8 cellular contexts compared by ENCODE assay signal in the genomic region with DNA sequence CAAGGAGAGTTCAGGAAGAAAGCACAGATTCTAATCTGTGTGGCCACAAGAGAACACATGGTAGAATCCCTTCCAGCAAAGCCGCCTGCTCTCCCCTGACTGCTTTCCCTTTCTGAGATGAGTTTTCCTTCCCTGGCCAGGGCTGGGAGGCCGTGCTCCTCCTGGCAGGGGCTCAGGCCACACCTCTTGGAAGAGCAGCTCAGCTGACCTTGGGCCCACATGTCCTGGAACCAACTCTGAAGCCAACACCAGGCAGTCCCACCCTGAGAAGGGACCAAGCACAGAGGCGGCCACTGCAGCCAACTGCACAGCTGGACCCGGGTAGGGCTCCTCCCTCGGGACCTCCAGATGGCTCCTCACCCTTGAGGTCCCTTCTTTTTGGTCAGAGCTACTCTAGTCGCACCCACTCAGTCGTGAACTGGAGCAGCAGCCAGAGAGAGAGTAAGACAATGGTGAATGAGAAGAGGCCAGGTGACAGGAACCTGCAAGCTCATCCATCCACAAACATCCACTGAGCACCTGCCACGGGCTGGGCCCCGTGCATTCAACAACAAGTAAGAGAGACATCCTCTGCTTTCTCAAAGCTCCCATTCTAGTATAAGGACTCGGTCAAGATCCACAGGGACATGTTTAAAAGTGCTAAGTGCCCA. TPM values are rescaled to one million over a fixed set of nuclear protein-coding genes. Genes with fewer than 3 reads are reported as not detected.
DNase-seq lines count a peak whose midpoint lies in the region; ATAC-seq and TF ChIP-seq lines count a peak whose summit lies in the region.

No MANE protein-coding gene starts in this region.

- no peak for DNase-seq in activated naive CD8-positive, alpha-beta T cell treated with anti-CD3 and anti-CD28 coated beads, Interleukin-2, amount 10 ng/mL, durations not matched to agents 7 days and 5 days
- DNase-seq in right cardiac atrium (peak; percentile 89 to 95 (median 95)), GM13977 (ENCODE audit: low spot score) (no peak), trophoblast cell (no peak), NCI-H82 treated with DMSO at 0.1 percent for 48 hours (lab: John Stamatoyannopoulos, UW; ENCODE audit: unreplicated experiment) (no peak)

- no peaks in the 10 kb centered on the region for H3K79me1 ChIP-seq in trophoblast cell (ENCODE audit: low read length)

- TF ChIP-seq CTCF in GM13977 (IDR thresholded peaks at IDR 0.05; ENCODE audit: extremely low read depth, insufficient read depth, missing control alignments) = no peak

- H4K91ac ChIP-seq in trophoblast cell (ENCODE audit: low read depth, low read length) = no peak overlapping the region

- H3K27ac ChIP-seq in right cardiac atrium (ENCODE audit: low read length) (peak overlapping the region; percentile 97), skeletal muscle tissue (ENCODE audit: low read depth, low read length) (peak overlapping the region; percentile 90), trophoblast cell (ENCODE audit: low read depth, low read length) (no peak overlapping the region)

- in situ Hi-C loops in GM13977 (cut with MboI; ENCODE audit: low pct_unique_long_range_greater_than_20kb, low sequenced_read_pairs, unreplicated experiment) = no loop called here

- no peak overlapping the region for H3K4me2 ChIP-seq in trophoblast cell (ENCODE audit: low read length)

- no peaks in the 10 kb centered on the region for H3K9me3 Mint-ChIP-seq in IgD-negative memory B cell
- H3K9me3 Mint-ChIP-seq in activated naive CD8-positive, alpha-beta T cell treated with anti-CD3 and anti-CD28 coated beads, Interleukin-2, amount 10 ng/mL, durations not matched to agents 7 days and 5 days = no peaks in the 10 kb centered on the region

- H3K36me3 Mint-ChIP-seq in IgD-negative memory B cell = peaks cover 10% of the 10 kb centered on the region
- H3K36me3 Mint-ChIP-seq in activated naive CD8-positive, alpha-beta T cell treated with anti-CD3 and anti-CD28 coated beads, Interleukin-2, amount 10 ng/mL, durations not matched to agents 7 days and 5 days = peaks cover 14% of the 10 kb centered on the region

- H2AK5ac ChIP-seq in trophoblast cell (ENCODE audit: low read length) = no peak overlapping the region

- no peaks in the 10 kb centered on the region for H3K9me3 ChIP-seq in right cardiac atrium (ENCODE audit: control insufficient read depth, low read length)
- no peaks in the 10 kb centered on the region for H3K9me3 ChIP-seq in skeletal muscle tissue (ENCODE audit: control insufficient read depth in 3 of 3, low read length in 3 of 3)
- H3K9me3 ChIP-seq in trophoblast cell (ENCODE audit: insufficient read depth, low read depth, low read length) = no peaks in the 10 kb centered on the region

- no peak overlapping the region for H2BK120ac ChIP-seq in trophoblast cell (ENCODE audit: insufficient read depth, low read length, poor library complexity)

- H3K23ac ChIP-seq in trophoblast cell (ENCODE audit: low read length) = no peak overlapping the region

- no peak overlapping the region for H2BK5ac ChIP-seq in trophoblast cell (ENCODE audit: low read depth, low read length, poor library complexity)

- H3K4me1 ChIP-seq in right cardiac atrium (ENCODE audit: control insufficient read depth, insufficient read depth, low read length) (peaks cover 84% of the 10 kb centered on the region), skeletal muscle tissue (ENCODE audit: control insufficient read depth in 3 of 3, insufficient read depth in 3 of 3, low read length in 3 of 3) (peaks cover 99 to 100% (median 100%) of the 10 kb centered on the region in 3 donors), trophoblast cell (ENCODE audit: control insufficient read depth in 1 of 2, insufficient read depth in 2 of 2, low read length in 2 of 2) (peaks cover 7 to 13% of the 10 kb centered on the region in 2 experiments)

- no peak overlapping the region for H4K8ac ChIP-seq in trophoblast cell (ENCODE audit: low read depth, low read length)

- H2AFZ ChIP-seq in trophoblast cell (ENCODE audit: insufficient read depth, low read length, poor library complexity) = no peak overlapping the region

- ATAC-seq in activated naive CD8-positive, alpha-beta T cell treated with anti-CD3 and anti-CD28 coated beads, Interleukin-2, amount 10 ng/mL, durations not matched to agents 7 days and 5 days (ENCODE audit: low read depth) = no peak
- ATAC-seq in right cardiac atrium (peak; percentile 68 to 74), GM18519 (IDR thresholded peaks at IDR 0.05; ENCODE audit: low FRiP score, unreplicated experiment) (no peak)

- H3K79me2 ChIP-seq in trophoblast cell (ENCODE audit: control insufficient read depth, insufficient read depth, low read length, poor library complexity) = no peaks in the 10 kb centered on the region

- H3K4me3 ChIP-seq in right cardiac atrium (ENCODE audit: low read length) (no peak overlapping the region), skeletal muscle tissue (ENCODE audit: low read length in 3 of 3) (peak overlapping the region; percentile 39 to 67 (median 41)), trophoblast cell (ENCODE audit: low read depth, low read length) (no peak overlapping the region)

- POLR2A ChIA-PET in activated naive CD8-positive, alpha-beta T cell treated with anti-CD3 and anti-CD28 coated beads, Interleukin-2, amount 10 ng/mL, durations not matched to agents 7 days and 5 days (lab: Charles Lee) = interaction anchor here (1.1 to 2.9 kb wide), 3 partner anchors 7 to 16 kb away, joined by 3 to 17 read pairs (median 3); no protein-coding TSS in a partner anchor

- H3K4ac ChIP-seq in trophoblast cell (ENCODE audit: low read depth, low read length) = no peak overlapping the region

- H3K14ac ChIP-seq in trophoblast cell (ENCODE audit: low read length) = no peak overlapping the region

- peak overlapping the region; percentile 47 to 80 (median 66) for H3K9ac ChIP-seq in skeletal muscle tissue (ENCODE audit: low read depth in 1 of 3, low read length in 3 of 3)
- H3K9ac ChIP-seq in trophoblast cell (ENCODE audit: low read length) = no peak overlapping the region

- intact Hi-C loops in right cardiac atrium (cut with DNase I) = loop anchor here in 3 of 4 donors (5.0 kb wide), 2 partner anchors 33 to 38 kb away; a partner anchor contains a TSS

- H3K27me3 ChIP-seq in right cardiac atrium (ENCODE audit: control insufficient read depth, insufficient read depth) = no peaks in the 10 kb centered on the region
- no peaks in the 10 kb centered on the region for H3K27me3 ChIP-seq in skeletal muscle tissue (ENCODE audit: control insufficient read depth in 3 of 3, insufficient read depth in 3 of 3, low read length in 3 of 3)
- no peaks in the 10 kb centered on the region for H3K27me3 ChIP-seq in trophoblast cell (ENCODE audit: insufficient read depth, low read length)

- peak overlapping the region; percentile 87 to 97 (median 97) for H3K27ac Mint-ChIP-seq in IgD-negative memory B cell
- H3K27ac Mint-ChIP-seq in activated naive CD8-positive, alpha-beta T cell treated with anti-CD3 and anti-CD28 coated beads, Interleukin-2, amount 10 ng/mL, durations not matched to agents 7 days and 5 days = peak overlapping the region; percentile 82

- H3K18ac ChIP-seq in trophoblast cell (ENCODE audit: low read length) = no peak overlapping the region

- H3K36me3 ChIP-seq in skeletal muscle tissue (ENCODE audit: control insufficient read depth in 3 of 3, insufficient read depth in 3 of 3, low read length in 3 of 3) = peaks cover 6 to 7% (median 7%) of the 10 kb centered on the region in 3 donors
- H3K36me3 ChIP-seq in trophoblast cell (ENCODE audit: control insufficient read depth in 1 of 2, insufficient read depth in 2 of 2, low read length in 2 of 2) = peaks cover 17 to 33% of the 10 kb centered on the region in 2 experiments

- 29% methylated on average over 10 of the region's 10 CpGs for WGBS in right cardiac atrium
- no CpG with 5 or more reads among the region's 10 CpGs for WGBS in trophoblast cell (ENCODE audit: extremely low coverage, insufficient coverage, insufficient read length)

- H2BK12ac ChIP-seq in trophoblast cell (ENCODE audit: low read length) = no peak overlapping the region

- H3K4me1 Mint-ChIP-seq in IgD-negative memory B cell = peaks cover 67 to 88% (median 70%) of the 10 kb centered on the region in 3 donors
- H3K4me1 Mint-ChIP-seq in activated naive CD8-positive, alpha-beta T cell treated with anti-CD3 and anti-CD28 coated beads, Interleukin-2, amount 10 ng/mL, durations not matched to agents 7 days and 5 days = peaks cover 44% of the 10 kb centered on the region

- H4K12ac ChIP-seq in trophoblast cell (ENCODE audit: low read depth, low read length) = no peak overlapping the region

- peak overlapping the region in 3 of 4 donors; percentile 21 to 92 (median 76) for H3K4me3 Mint-ChIP-seq in IgD-negative memory B cell
- no peak overlapping the region for H3K4me3 Mint-ChIP-seq in activated naive CD8-positive, alpha-beta T cell treated with anti-CD3 and anti-CD28 coated beads, Interleukin-2, amount 10 ng/mL, durations not matched to agents 7 days and 5 days

- H3K27me3 Mint-ChIP-seq in IgD-negative memory B cell = no peaks in the 10 kb centered on the region
- H3K27me3 Mint-ChIP-seq in activated naive CD8-positive, alpha-beta T cell treated with anti-CD3 and anti-CD28 coated beads, Interleukin-2, amount 10 ng/mL, durations not matched to agents 7 days and 5 days = no peaks in the 10 kb centered on the region

RNA-seq across cellular contexts. Expression of a gene that starts 40.3 kb away (rescaled TPM):
- polyA plus RNA-seq in IgD-negative memory B cell = 48.9 TPM
- total RNA-seq in activated naive CD8-positive, alpha-beta T cell treated with anti-CD3 and anti-CD28 coated beads, Interleukin-2, amount 10 ng/mL, durations not matched to agents 7 days and 5 days = 10 to 100 TPM; 29.8 to 33.0 TPM
- 10 to 100 TPM; 34.6 to 58.3 (median 49.8) TPM for total RNA-seq in right cardiac atrium
- 39.5 TPM for polyA plus RNA-seq in right cardiac atrium
- 32.4 TPM for total RNA-seq in skeletal muscle tissue
- polyA plus RNA-seq in trophoblast cell (2013) = 5.8 and 6.2 TPM in 2 replicates

Comparison
In these comparisons a context has a peak if more than half of its experiments do, and no peak if none do; other contexts are left out.
1. ATAC-seq: peak in right cardiac atrium (2 of 2); none in activated naive CD8-positive, alpha-beta T cell treated with anti-CD3 and anti-CD28 coated beads, Interleukin-2, amount 10 ng/mL, durations not matched to agents 7 days and 5 days (single experiment) and GM18519 (single experiment).
2. DNase-seq: peak in right cardiac atrium (3 of 3); none in activated naive CD8-positive, alpha-beta T cell treated with anti-CD3 and anti-CD28 coated beads, Interleukin-2, amount 10 ng/mL, durations not matched to agents 7 days and 5 days (single experiment), GM13977 (single experiment), trophoblast cell (0 of 2) and NCI-H82 treated with DMSO at 0.1 percent for 48 hours (single experiment).
3. H3K4me3 ChIP-seq: peak in skeletal muscle tissue (3 of 3); none in right cardiac atrium (single experiment) and trophoblast cell (single experiment).